Comparison of ENCODE assay signal across 13 cellular contexts in the genomic region with DNA sequence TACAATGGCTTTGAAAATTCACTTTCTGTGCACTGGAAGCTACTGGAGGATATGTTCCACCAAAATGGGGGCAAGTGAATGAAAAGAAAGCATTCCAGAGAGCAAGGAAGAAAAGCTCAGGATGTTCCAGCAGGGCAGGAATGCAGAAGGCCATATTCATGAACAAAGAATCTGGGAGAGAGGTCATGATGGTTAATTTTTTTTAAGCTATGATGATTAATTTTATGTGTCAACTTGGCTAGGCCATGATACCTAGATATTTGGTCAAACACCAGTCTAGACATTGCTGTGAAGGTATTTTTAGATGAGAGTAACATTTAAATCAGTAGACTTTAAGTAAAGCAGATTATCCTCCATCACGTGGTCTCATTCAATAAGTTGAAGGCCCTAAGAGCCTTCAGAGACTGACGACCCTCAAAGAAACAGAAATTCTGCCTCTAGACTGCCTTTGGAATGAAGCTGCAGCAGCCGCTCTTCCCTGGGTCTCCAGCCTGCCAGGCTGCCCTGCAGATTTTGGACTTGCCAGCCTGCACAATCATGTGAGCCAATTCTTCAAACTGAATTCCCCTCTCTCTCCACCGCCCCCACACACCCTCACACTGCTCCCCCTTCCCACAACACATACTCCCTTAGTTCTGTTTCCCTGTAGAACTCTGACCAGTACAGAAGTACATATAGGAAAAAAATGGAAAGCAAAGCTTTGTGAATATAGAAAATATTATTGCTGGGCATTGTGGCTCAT. TPM values are rescaled to one million over a fixed set of nuclear protein-coding genes. Genes with fewer than 3 reads are reported as not detected.
A peak's percentile ranks its signal among the peaks of the same experiment; 100 is the strongest.
DNase-seq lines count a peak whose midpoint lies in the region; ATAC-seq, FAIRE-seq and TF ChIP-seq lines count a peak whose summit lies in the region.
"Had no signal": no experiment of that assay in that cellular context is flagged by ENCODE, and none has a peak within 500 bp of the region (broad histone marks: within the 10 kb centered on the region; RNA-seq: fewer than 3 reads in every experiment).

No MANE protein-coding gene starts in this region.

- H3K18ac ChIP-seq in trophoblast cell (ENCODE audit: low read length) = no peak overlapping the region

- TF ChIP-seq CTCF in esophagus muscularis mucosa (IDR thresholded peaks at IDR 0.05) = no peak

- H3K27ac ChIP-seq in esophagus muscularis mucosa (replicated peaks in 1 of 4) (peak overlapping the region; percentile 31 to 76 (median 59)), trophoblast cell (ENCODE audit: low read depth, low read length) (peak overlapping the region; percentile 60)

- H3K4me1 ChIP-seq in esophagus muscularis mucosa (peaks cover 0 to 60% (median 52%) of the 10 kb centered on the region in 4 donors), trophoblast cell (ENCODE audit: control insufficient read depth in 1 of 2, insufficient read depth in 2 of 2, low read length in 2 of 2) (peaks cover 0 to 5% of the 10 kb centered on the region in 2 experiments)

- H2AK5ac ChIP-seq in trophoblast cell (ENCODE audit: low read length) = no peak overlapping the region

- H3K4me2 ChIP-seq in trophoblast cell (ENCODE audit: low read length) = no peak overlapping the region

- H3K23ac ChIP-seq in trophoblast cell (ENCODE audit: low read length) = no peak overlapping the region

- H3K79me2 ChIP-seq in trophoblast cell (ENCODE audit: control insufficient read depth, insufficient read depth, low read length, poor library complexity) = no peaks in the 10 kb centered on the region

- no peak overlapping the region for H3K4me3 Mint-ChIP-seq in stimulated activated naive CD8-positive, alpha-beta T cell treated with anti-CD3 and anti-CD28 coated beads, Interleukin-15, amount 100 ng/mL, for 72 hours
- H3K4me3 Mint-ChIP-seq: activated CD4-positive, alpha-beta memory T cell treated with anti-CD3 and anti-CD28 coated beads for 36 hours; CD8-positive, alpha-beta memory T cell; stimulated activated naive CD8-positive, alpha-beta T cell treated with anti-CD3 and anti-CD28 coated beads, Interleukin-15, Interleukin-2, amounts not matched to agents 100 ng/mL and 50 ng/mL, for 24 hours had no signal

- no peak overlapping the region for H4K12ac ChIP-seq in trophoblast cell (ENCODE audit: low read depth, low read length)

- H3K79me1 ChIP-seq in trophoblast cell (ENCODE audit: low read length) = peaks cover 3% of the 10 kb centered on the region

- H3K4me3 ChIP-seq in esophagus muscularis mucosa (no peak overlapping the region), trophoblast cell (ENCODE audit: low read depth, low read length) (no peak overlapping the region)

- peak overlapping the region; percentile 82 for H4K91ac ChIP-seq in trophoblast cell (ENCODE audit: low read depth, low read length)

- peak; percentile 78 for DNase-seq in EL
- peak; percentile 82 for DNase-seq in RCC 7860 (ENCODE audit: low spot score)
- no peak for DNase-seq in esophagus muscularis mucosa (ENCODE audit: extremely low spot score)
- DNase-seq in trophoblast cell = peak; percentile 57 to 90
- DNase-seq in NCI-H510A (lab: John Stamatoyannopoulos, UW) = no peak
- DNase-seq in NOMO-1 treated with dmso at 0.1 percent for 144 hours (lab: John Stamatoyannopoulos, UW; ENCODE audit: unreplicated experiment) = no peak
- no peak for DNase-seq in stimulated activated naive CD8-positive, alpha-beta T cell treated with anti-CD3 and anti-CD28 coated beads, Interleukin-15, amount 100 ng/mL, for 72 hours
- DNase-seq: activated CD4-positive, alpha-beta memory T cell treated with anti-CD3 and anti-CD28 coated beads for 36 hours; activated effector memory CD4-positive, alpha-beta T cell treated with anti-CD3 and anti-CD28 coated beads, Interleukin-2, amount 50 U/mL, for 16 hours; CD8-positive, alpha-beta memory T cell; retina had no signal

- no peaks in the 10 kb centered on the region for H3K4me1 Mint-ChIP-seq in stimulated activated naive CD8-positive, alpha-beta T cell treated with anti-CD3 and anti-CD28 coated beads, Interleukin-15, amount 100 ng/mL, for 72 hours
- H3K4me1 Mint-ChIP-seq: CD8-positive, alpha-beta memory T cell had no signal

- H3K9me3 ChIP-seq in esophagus muscularis mucosa (peaks cover 0 to 5% (median 0%) of the 10 kb centered on the region in 4 donors), trophoblast cell (ENCODE audit: insufficient read depth, low read depth, low read length) (no peaks in the 10 kb centered on the region)

- intact Hi-C loops in esophagus muscularis mucosa (cut with DNase I) = loop anchor here (5.0 kb wide), 1 partner anchor 61 kb away; no protein-coding TSS in a partner anchor

- H3K9me3 Mint-ChIP-seq in stimulated activated naive CD8-positive, alpha-beta T cell treated with anti-CD3 and anti-CD28 coated beads, Interleukin-15, amount 100 ng/mL, for 72 hours = peaks cover 0 to 5% of the 10 kb centered on the region in 2 donors
- H3K9me3 Mint-ChIP-seq: CD8-positive, alpha-beta memory T cell; stimulated activated naive CD8-positive, alpha-beta T cell treated with anti-CD3 and anti-CD28 coated beads, Interleukin-15, Interleukin-2, amounts not matched to agents 100 ng/mL and 50 ng/mL, for 24 hours had no signal

- H2BK120ac ChIP-seq in trophoblast cell (ENCODE audit: insufficient read depth, low read length, poor library complexity) = no peak overlapping the region

- no peak for TF ChIP-seq EP300 in esophagus muscularis mucosa (IDR thresholded peaks at IDR 0.05)

- no peak overlapping the region for H2AFZ ChIP-seq in trophoblast cell (ENCODE audit: insufficient read depth, low read length, poor library complexity)

- no peak overlapping the region for H3K4ac ChIP-seq in trophoblast cell (ENCODE audit: low read depth, low read length)

- H3K27me3 ChIP-seq in esophagus muscularis mucosa (no peaks in the 10 kb centered on the region), trophoblast cell (ENCODE audit: insufficient read depth, low read length) (no peaks in the 10 kb centered on the region)

- no peak overlapping the region for H4K8ac ChIP-seq in trophoblast cell (ENCODE audit: low read depth, low read length)

- H3K27ac Mint-ChIP-seq in stimulated activated naive CD8-positive, alpha-beta T cell treated with anti-CD3 and anti-CD28 coated beads, Interleukin-15, amount 100 ng/mL, for 72 hours = peak overlapping the region in 1 of 2 donors; percentile 62
- H3K27ac Mint-ChIP-seq: activated CD4-positive, alpha-beta memory T cell treated with anti-CD3 and anti-CD28 coated beads for 36 hours; CD8-positive, alpha-beta memory T cell; stimulated activated naive CD8-positive, alpha-beta T cell treated with anti-CD3 and anti-CD28 coated beads, Interleukin-15, Interleukin-2, amounts not matched to agents 100 ng/mL and 50 ng/mL, for 24 hours had no signal

- no peak overlapping the region for H2BK5ac ChIP-seq in trophoblast cell (ENCODE audit: low read depth, low read length, poor library complexity)

- 74% methylated on average over 4 of the region's 4 CpGs for WGBS in esophagus muscularis mucosa
- WGBS in trophoblast cell (ENCODE audit: extremely low coverage, insufficient coverage, insufficient read length) = no CpG with 5 or more reads among the region's 4 CpGs

- peak; percentile 88 for FAIRE-seq in RCC 7860 (lab: Jason Lieb, UNC)

- H3K27me3 Mint-ChIP-seq in stimulated activated naive CD8-positive, alpha-beta T cell treated with anti-CD3 and anti-CD28 coated beads, Interleukin-15, amount 100 ng/mL, for 72 hours = no peaks in the 10 kb centered on the region
- H3K27me3 Mint-ChIP-seq: activated CD4-positive, alpha-beta memory T cell treated with anti-CD3 and anti-CD28 coated beads for 36 hours; CD8-positive, alpha-beta memory T cell; stimulated activated naive CD8-positive, alpha-beta T cell treated with anti-CD3 and anti-CD28 coated beads, Interleukin-15, Interleukin-2, amounts not matched to agents 100 ng/mL and 50 ng/mL, for 24 hours had no signal

- no peak for ATAC-seq in HG03175 (IDR thresholded peaks at IDR 0.05; ENCODE audit: unreplicated experiment)
- ATAC-seq in stimulated activated naive CD8-positive, alpha-beta T cell treated with anti-CD3 and anti-CD28 coated beads, Interleukin-15, amount 100 ng/mL, for 72 hours = no peak

- no peaks in the 10 kb centered on the region for H3K36me3 ChIP-seq in esophagus muscularis mucosa
- H3K36me3 ChIP-seq in trophoblast cell (ENCODE audit: control insufficient read depth in 1 of 2, insufficient read depth in 2 of 2, low read length in 2 of 2) = no peaks in the 10 kb centered on the region

- no peak for TF ChIP-seq POLR2A in esophagus muscularis mucosa (IDR thresholded peaks at IDR 0.05; ENCODE audit: low read depth)

- H3K9ac ChIP-seq in trophoblast cell (ENCODE audit: low read length) = no peak overlapping the region

- no peak overlapping the region for H3K14ac ChIP-seq in trophoblast cell (ENCODE audit: low read length)

- H2BK12ac ChIP-seq in trophoblast cell (ENCODE audit: low read length) = peak overlapping the region; percentile 83

RNA-seq across cellular contexts. Expression of gene GCM1, which starts 20.0 kb away (rescaled TPM):
- total RNA-seq in esophagus muscularis mucosa = under 1 TPM in 1 of 4 donors, not detected in 3; 0.32 TPM
- 88.6 and 98.7 TPM in 2 replicates for polyA plus RNA-seq in trophoblast cell (2013)
- total RNA-seq: activated CD4-positive, alpha-beta memory T cell treated with anti-CD3 and anti-CD28 coated beads for 36 hours; CD8-positive, alpha-beta memory T cell had no signal
- polyA plus RNA-seq: CD8-positive, alpha-beta memory T cell had no signal

Comparison
In these comparisons a context has a peak if more than half of its experiments do, and no peak if none do; other contexts are left out.
1. DNase-seq: peak in EL (single experiment), RCC 7860 (single experiment) and trophoblast cell (2 of 2); none in esophagus muscularis mucosa (single experiment), NCI-H510A (single experiment), NOMO-1 treated with dmso at 0.1 percent for 144 hours (single experiment) and stimulated activated naive CD8-positive, alpha-beta T cell treated with anti-CD3 and anti-CD28 coated beads, Interleukin-15, amount 100 ng/mL, for 72 hours (0 of 2).